Comparison of ENCODE assay signal across 15 cellular contexts in the genomic region with DNA sequence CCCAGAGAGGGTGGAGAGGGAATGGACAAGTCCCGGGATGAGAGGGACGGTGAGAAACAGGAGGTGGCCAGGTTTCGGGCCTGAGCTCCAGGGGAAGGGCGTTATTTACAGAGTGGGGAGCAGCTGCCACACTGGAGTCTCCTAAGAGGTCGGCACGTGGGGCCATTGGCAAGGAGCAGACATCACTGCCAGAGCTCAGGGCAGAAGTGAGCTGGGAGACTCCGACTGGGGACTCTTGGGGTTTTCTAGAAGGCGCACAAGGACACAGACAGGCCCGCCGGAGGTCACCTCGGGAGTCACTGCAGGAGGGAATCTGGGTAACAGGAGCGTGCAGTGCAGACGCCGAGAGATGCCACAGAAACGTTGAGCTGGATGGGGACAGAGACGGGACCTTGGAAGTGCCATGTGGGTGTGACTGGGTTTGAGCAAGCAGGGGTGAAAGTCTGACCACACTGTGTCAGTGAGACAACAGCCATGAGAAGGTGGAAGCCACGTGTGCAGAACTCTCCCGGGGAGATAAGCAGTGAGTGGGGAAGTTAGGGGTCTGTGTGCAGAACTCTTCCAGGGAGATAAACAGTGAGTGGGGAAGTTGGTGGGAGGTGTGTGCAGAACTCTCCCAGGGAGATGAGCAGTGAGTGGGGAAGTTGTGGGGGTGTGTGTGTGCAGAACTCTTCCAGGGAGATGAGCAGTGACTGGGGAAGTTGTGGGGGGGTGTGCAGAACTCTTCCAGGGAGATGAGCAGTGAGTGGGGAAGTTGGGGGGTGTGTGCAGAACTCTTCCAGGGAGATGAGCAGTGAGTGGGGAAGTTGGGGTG.
DNase-seq lines count a peak whose midpoint lies in the region; ATAC-seq, FAIRE-seq and TF ChIP-seq lines count a peak whose summit lies in the region.
"Had no signal": no experiment of that assay in that cellular context is flagged by ENCODE, and none has a peak within 500 bp of the region (broad histone marks: within the 10 kb centered on the region; RNA-seq: fewer than 3 reads in every experiment).

No MANE protein-coding gene starts in this region.

- H3K27me3 ChIP-seq in small intestine (ENCODE audit: control insufficient read depth in 2 of 2, insufficient read depth in 2 of 2, low read length in 2 of 2) = no peaks in the 10 kb centered on the region
- no peaks in the 10 kb centered on the region for H3K27me3 ChIP-seq in body of pancreas

- no peak overlapping the region for H3K27ac Mint-ChIP-seq in chondrocyte (ENCODE audit: unreplicated experiment)
- H3K27ac Mint-ChIP-seq: B cell, HFFc6 had no signal

- TF ChIP-seq CTCF in HEK293 (tag by site-specific recombination; IDR thresholded peaks at IDR 0.05) (no peak), chondrocyte (IDR thresholded peaks at IDR 0.05) (no peak), body of pancreas (IDR thresholded peaks at IDR 0.05) (no peak)

- intact Hi-C loops in body of pancreas (cut with DNase I) = no loop called here

- H3K27ac ChIP-seq in HEK293 (ENCODE audit: extremely low read depth, low read depth, low read length) = no peak overlapping the region
- H3K27ac ChIP-seq in small intestine (ENCODE audit: low read depth in 1 of 2, low read length in 1 of 2) = no peak overlapping the region
- no peak overlapping the region for H3K27ac ChIP-seq in body of pancreas

- peak; percentile 86 for DNase-seq in CMK (ENCODE audit: low read depth)
- peak; percentile 78 for DNase-seq in chondrocyte (ENCODE audit: low spot score)
- peak; percentile 54 for DNase-seq in small intestine
- DNase-seq in NCI-H2227 (lab: John Stamatoyannopoulos, UW; ENCODE audit: unreplicated experiment) = no peak
- no peak for DNase-seq in body of pancreas
- no peak for DNase-seq in HT-29 (ENCODE audit: low spot score)
- DNase-seq: CD8-positive, alpha-beta memory T cell; GOT3; HFFc6 had no signal

- no peak overlapping the region for H3K4me3 ChIP-seq in HEK293 (ENCODE audit: low read depth, low read length)
- no peak overlapping the region for H3K4me3 ChIP-seq in small intestine (ENCODE audit: low read depth in 1 of 2, low read length in 2 of 2)
- H3K4me3 ChIP-seq in body of pancreas = no peak overlapping the region
- H3K4me3 ChIP-seq: HAP-1 had no signal

- H3K9me3 Mint-ChIP-seq in chondrocyte (ENCODE audit: low read depth) = no peaks in the 10 kb centered on the region

- H3K36me3 Mint-ChIP-seq in chondrocyte (ENCODE audit: low read depth) = no peaks in the 10 kb centered on the region

- no peaks in the 10 kb centered on the region for H3K4me1 Mint-ChIP-seq in chondrocyte (ENCODE audit: low read depth)
- H3K4me1 Mint-ChIP-seq: CD8-positive, alpha-beta memory T cell had no signal

- peaks cover 24% of the 10 kb centered on the region for H3K27me3 Mint-ChIP-seq in chondrocyte (ENCODE audit: low read depth)

- WGBS in small intestine, 3 donors = 50 to 63% (median 58%) methylated on average over 18 of the region's 18 CpGs
- 75 to 85% methylated on average over 18 of the region's 18 CpGs for WGBS in body of pancreas, 2 donors

- H3K4me1 ChIP-seq in HEK293 (ENCODE audit: control insufficient read depth, insufficient read depth, low read length) = no peaks in the 10 kb centered on the region
- H3K4me1 ChIP-seq in small intestine (ENCODE audit: control insufficient read depth in 2 of 2, insufficient read depth in 1 of 2, low read depth in 1 of 2, low read length in 1 of 2) = no peaks in the 10 kb centered on the region
- no peaks in the 10 kb centered on the region for H3K4me1 ChIP-seq in body of pancreas
- H3K4me1 ChIP-seq: HAP-1 had no signal

- no peak overlapping the region for H3K4me3 Mint-ChIP-seq in chondrocyte (ENCODE audit: unreplicated experiment)
- H3K4me3 Mint-ChIP-seq: B cell; CD8-positive, alpha-beta memory T cell; HFFc6 had no signal

- no peak for ATAC-seq in body of pancreas

- no peak for FAIRE-seq in small intestine (lab: Jason Lieb, UNC)
- FAIRE-seq: A204.1, GM12891, HTR-8/SVneo had no signal

- CTCF ChIA-PET in HEK293 (lab: Yijun Ruan, JAX) = no interaction called here

- H3K36me3 ChIP-seq in HEK293 (ENCODE audit: control insufficient read depth in 2 of 2, insufficient read depth in 1 of 2, low read length in 2 of 2) (no peaks in the 10 kb centered on the region), small intestine (ENCODE audit: control insufficient read depth in 2 of 2, insufficient read depth in 2 of 2, low read length in 2 of 2) (no peaks in the 10 kb centered on the region), body of pancreas (replicated peaks in 1 of 2; ENCODE audit: insufficient read depth in 1 of 2, low read depth in 2 of 2) (no peaks in the 10 kb centered on the region)
- H3K36me3 ChIP-seq: HAP-1 had no signal

- no peaks in the 10 kb centered on the region for H3K9me3 ChIP-seq in HEK293 (ENCODE audit: control insufficient read depth, insufficient read depth, low read depth, low read length)
- H3K9me3 ChIP-seq in small intestine (ENCODE audit: control insufficient read depth, low read depth) = no peaks in the 10 kb centered on the region
- H3K9me3 ChIP-seq in body of pancreas = no peaks in the 10 kb centered on the region
- H3K9me3 ChIP-seq: HAP-1 had no signal

- POLR2A ChIA-PET in HEK293 (lab: Yijun Ruan, JAX) = no interaction called here

- no peak for TF ChIP-seq POLR2A in body of pancreas (IDR thresholded peaks at IDR 0.05)

TF ChIP-seq in HEK293, 187 proteins besides CTCF, POLR2A, EP300 and RAD21:
- TF ChIP-seq, protein P1, sequence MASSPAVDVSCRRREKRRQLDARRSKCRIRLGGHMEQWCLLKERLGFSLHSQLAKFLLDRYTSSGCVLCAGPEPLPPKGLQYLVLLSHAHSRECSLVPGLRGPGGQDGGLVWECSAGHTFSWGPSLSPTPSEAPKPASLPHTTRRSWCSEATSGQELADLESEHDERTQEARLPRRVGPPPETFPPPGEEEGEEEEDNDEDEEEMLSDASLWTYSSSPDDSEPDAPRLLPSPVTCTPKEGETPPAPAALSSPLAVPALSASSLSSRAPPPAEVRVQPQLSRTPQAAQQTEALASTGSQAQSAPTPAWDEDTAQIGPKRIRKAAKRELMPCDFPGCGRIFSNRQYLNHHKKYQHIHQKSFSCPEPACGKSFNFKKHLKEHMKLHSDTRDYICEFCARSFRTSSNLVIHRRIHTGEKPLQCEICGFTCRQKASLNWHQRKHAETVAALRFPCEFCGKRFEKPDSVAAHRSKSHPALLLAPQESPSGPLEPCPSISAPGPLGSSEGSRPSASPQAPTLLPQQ (tag by site-specific recombination; IDR thresholded peaks at IDR 0.05) = no peak
- no peak for TF ChIP-seq FEZF1 (tag by site-specific recombination; IDR thresholded peaks at IDR 0.05)
- peak; percentile 76 for TF ChIP-seq GLIS1 (tag by site-specific recombination; IDR thresholded peaks at IDR 0.05)
- no peak for TF ChIP-seq TCF7L2 (IDR thresholded peaks at IDR 0.05; ENCODE audit: borderline replicate concordance, low read depth, low read length)
- TF ChIP-seq ZNF350 (tag by site-specific recombination; IDR thresholded peaks at IDR 0.05) = no peak
- TF ChIP-seq ZNF19 (tag by site-specific recombination; IDR thresholded peaks at IDR 0.05; ENCODE audit: low read depth) = no peak
- no peak for TF ChIP-seq ZNF132 (tag by site-specific recombination; IDR thresholded peaks at IDR 0.05; ENCODE audit: borderline replicate concordance)
- peak; percentile 25; the same call in 1 of the 2 replicates for TF ChIP-seq ZFHX2 (tag by site-specific recombination; conservative IDR thresholded peaks at IDR 0.05)
- TF ChIP-seq EGR2 (tag by site-specific recombination; IDR thresholded peaks at IDR 0.05; ENCODE audit: low read depth) = peak; percentile 86
- no peak for TF ChIP-seq ZNF48 (tag by site-specific recombination; IDR thresholded peaks at IDR 0.05)
- no peak for TF ChIP-seq ZNF416 (tag by site-specific recombination; IDR thresholded peaks at IDR 0.05)

Comparison
In these comparisons a context has a peak if more than half of its experiments do, and no peak if none do; other contexts are left out.
1. DNase-seq: peak in CMK (single experiment), chondrocyte (single experiment) and small intestine (single experiment); none in NCI-H2227 (single experiment), body of pancreas (0 of 4) and HT-29 (single experiment).